Comparison of ENCODE assay signal across 2 cellular contexts in the genomic region with DNA sequence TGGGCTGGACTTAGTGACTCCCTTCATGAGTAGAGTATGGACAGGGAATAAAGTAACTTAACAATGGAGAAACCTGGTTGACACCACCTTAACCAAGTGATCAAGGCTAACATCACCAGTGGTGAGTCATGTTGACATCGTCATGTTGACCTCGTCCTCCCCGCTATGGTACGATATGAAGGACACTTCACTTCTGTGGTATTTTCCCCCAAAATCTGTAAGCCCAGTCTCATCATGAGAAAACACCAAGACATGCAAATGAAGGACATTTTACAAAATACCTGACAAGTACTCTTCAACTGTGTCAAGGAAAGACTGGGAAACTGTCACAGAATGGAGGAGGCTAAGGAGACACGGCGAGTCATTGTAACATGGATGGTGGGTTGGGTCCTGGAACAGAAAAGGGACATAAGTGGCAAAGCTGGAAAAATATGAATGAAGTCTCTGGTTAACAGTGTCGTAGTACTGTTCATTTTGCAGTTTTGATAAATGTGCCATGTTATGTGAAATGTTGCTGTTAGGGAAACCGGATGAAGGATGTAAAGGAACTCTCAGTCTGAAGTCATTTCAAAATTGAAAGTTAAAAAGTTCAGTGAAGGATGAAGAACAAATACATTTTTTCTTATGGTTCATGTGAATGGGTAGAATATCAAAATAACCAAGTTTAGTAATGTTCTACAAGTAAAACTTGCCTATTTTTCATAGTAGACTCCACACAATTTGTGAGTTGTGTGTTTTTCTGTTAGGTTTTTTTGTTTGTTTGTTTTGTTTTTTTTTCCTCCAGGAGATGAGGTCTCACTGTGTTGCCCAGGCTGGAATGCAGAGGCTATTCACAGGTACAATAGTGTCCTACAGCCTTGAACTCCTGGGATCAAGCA.
A peak's percentile ranks its signal among the peaks of the same experiment; 100 is the strongest.
TF ChIP-seq lines count a peak whose summit lies in the region.

No MANE protein-coding gene starts in this region.

TF ChIP-seq in GM12878, 131 proteins besides CTCF, POLR2A, EP300 and RAD21 (continued from another document and continues in another):
- TF ChIP-seq, protein P1, sequence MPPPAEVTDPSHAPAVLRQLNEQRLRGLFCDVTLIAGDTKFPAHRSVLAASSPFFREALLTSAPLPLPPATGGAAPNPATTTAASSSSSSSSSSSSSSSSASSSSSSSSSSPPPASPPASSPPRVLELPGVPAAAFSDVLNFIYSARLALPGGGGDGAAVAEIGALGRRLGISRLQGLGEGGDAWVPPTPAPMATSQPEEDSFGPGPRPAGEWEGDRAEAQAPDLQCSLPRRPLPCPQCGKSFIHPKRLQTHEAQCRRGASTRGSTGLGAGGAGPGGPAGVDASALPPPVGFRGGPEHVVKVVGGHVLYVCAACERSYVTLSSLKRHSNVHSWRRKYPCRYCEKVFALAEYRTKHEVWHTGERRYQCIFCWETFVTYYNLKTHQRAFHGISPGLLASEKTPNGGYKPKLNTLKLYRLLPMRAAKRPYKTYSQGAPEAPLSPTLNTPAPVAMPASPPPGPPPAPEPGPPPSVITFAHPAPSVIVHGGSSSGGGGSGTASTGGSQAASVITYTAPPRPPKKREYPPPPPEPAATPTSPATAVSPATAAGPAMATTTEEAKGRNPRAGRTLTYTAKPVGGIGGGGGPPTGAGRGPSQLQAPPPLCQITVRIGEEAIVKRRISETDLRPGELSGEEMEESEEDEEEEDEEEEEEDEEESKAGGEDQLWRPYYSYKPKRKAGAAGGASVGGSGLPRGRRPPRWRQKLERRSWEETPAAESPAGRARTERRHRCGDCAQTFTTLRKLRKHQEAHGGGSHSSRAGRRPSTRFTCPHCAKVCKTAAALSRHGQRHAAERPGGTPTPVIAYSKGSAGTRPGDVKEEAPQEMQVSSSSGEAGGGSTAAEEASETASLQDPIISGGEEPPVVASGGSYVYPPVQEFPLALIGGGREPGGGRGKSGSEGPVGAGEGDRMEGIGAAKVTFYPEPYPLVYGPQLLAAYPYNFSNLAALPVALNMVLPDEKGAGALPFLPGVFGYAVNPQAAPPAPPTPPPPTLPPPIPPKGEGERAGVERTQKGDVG (CRISPR knock-in tag; IDR thresholded peaks at IDR 0.05), result no peak
- TF ChIP-seq RBBP5 (conservative IDR thresholded peaks at IDR 0.05) (no peak), RUNX3 (IDR thresholded peaks at IDR 0.05; ENCODE audit: low read length) (peak; percentile 61), CREM (IDR thresholded peaks at IDR 0.05; ENCODE audit: low read depth) (peak; percentile 67; the same call in 1 of the 2 replicates), CBX5 (IDR thresholded peaks at IDR 0.05; ENCODE audit: low read depth) (no peak), MTA2 (IDR thresholded peaks at IDR 0.05; ENCODE audit: low read depth) (peak; percentile 37; the same call in 1 of the 2 replicates), DPF2 (IDR thresholded peaks at IDR 0.05) (peak; percentile 84; the same call in 1 of the 2 replicates), YY1 (IDR thresholded peaks at IDR 0.05; ENCODE audit: low read depth, low read length) (0 out of 2 replicates have a peak, but pooled peaks have one; percentile 9), ATF7 (IDR thresholded peaks at IDR 0.05; ENCODE audit: low read depth) (peak; percentile 74), TCF12 (IDR thresholded peaks at IDR 0.05; ENCODE audit: low read depth, low read length) (0 out of 2 replicates have a peak, but pooled peaks have one; percentile 30), ZNF24 (IDR thresholded peaks at IDR 0.05) (0 out of 2 replicates have a peak, but pooled peaks have one; percentile 44), IKZF2 (IDR thresholded peaks at IDR 0.05) (peak; percentile 88 to 90), CBX3 (IDR thresholded peaks at IDR 0.05; ENCODE audit: borderline replicate concordance, low read depth) (no peak), ZBED1 (IDR thresholded peaks at IDR 0.05; ENCODE audit: borderline replicate concordance) (peak; percentile 64), BHLHE40 (IDR thresholded peaks at IDR 0.05; ENCODE audit: borderline replicate concordance in 1 of 2, low read depth in 2 of 2, low read length in 1 of 2) (peak; percentile 17 to 61; a peak in 3 of 4 replicates), BCL11A (IDR thresholded peaks at IDR 0.05; ENCODE audit: low read depth, low read length) (peak; percentile 51; the same call in 1 of the 2 replicates), IKZF1 (conservative IDR thresholded peaks at IDR 0.05) (peak; percentile 72), CEBPB (IDR thresholded peaks at IDR 0.05; ENCODE audit: borderline replicate concordance in 1 of 2, low read depth in 2 of 2, low read length in 2 of 2) (peak in 1 of 2 experiments; percentile 39; a peak in 1 of 4 replicates), GABPA (IDR thresholded peaks at IDR 0.05; ENCODE audit: low read depth) (0 out of 2 replicates have a peak, but pooled peaks have one; percentile 46), ZSCAN29 (IDR thresholded peaks at IDR 0.05) (no peak), NR2F1 (conservative IDR thresholded peaks at IDR 0.05) (no peak), SMC3 (IDR thresholded peaks at IDR 0.05; ENCODE audit: borderline replicate concordance, low read length) (no peak), SMARCA5 (IDR thresholded peaks at IDR 0.05) (no peak), EED (IDR thresholded peaks at IDR 0.05; ENCODE audit: low read depth) (peak; percentile 90), CBFB (IDR thresholded peaks at IDR 0.05; ENCODE audit: low read depth) (0 out of 2 replicates have a peak, but pooled peaks have one; percentile 57), LARP7 (IDR thresholded peaks at IDR 0.05) (no peak), NFIC (IDR thresholded peaks at IDR 0.05; ENCODE audit: low read depth, low read length) (peak; percentile 87)
- TF ChIP-seq, protein P2, sequence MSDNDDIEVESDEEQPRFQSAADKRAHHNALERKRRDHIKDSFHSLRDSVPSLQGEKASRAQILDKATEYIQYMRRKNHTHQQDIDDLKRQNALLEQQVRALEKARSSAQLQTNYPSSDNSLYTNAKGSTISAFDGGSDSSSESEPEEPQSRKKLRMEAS (IDR thresholded peaks at IDR 0.05; ENCODE audit: low read depth, low read length), result no peak
- TF ChIP-seq, protein P3, sequence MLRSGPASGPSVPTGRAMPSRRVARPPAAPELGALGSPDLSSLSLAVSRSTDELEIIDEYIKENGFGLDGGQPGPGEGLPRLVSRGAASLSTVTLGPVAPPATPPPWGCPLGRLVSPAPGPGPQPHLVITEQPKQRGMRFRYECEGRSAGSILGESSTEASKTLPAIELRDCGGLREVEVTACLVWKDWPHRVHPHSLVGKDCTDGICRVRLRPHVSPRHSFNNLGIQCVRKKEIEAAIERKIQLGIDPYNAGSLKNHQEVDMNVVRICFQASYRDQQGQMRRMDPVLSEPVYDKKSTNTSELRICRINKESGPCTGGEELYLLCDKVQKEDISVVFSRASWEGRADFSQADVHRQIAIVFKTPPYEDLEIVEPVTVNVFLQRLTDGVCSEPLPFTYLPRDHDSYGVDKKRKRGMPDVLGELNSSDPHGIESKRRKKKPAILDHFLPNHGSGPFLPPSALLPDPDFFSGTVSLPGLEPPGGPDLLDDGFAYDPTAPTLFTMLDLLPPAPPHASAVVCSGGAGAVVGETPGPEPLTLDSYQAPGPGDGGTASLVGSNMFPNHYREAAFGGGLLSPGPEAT (IDR thresholded peaks at IDR 0.05; ENCODE audit: low read depth), result peak; percentile 64
- TF ChIP-seq, protein P4, sequence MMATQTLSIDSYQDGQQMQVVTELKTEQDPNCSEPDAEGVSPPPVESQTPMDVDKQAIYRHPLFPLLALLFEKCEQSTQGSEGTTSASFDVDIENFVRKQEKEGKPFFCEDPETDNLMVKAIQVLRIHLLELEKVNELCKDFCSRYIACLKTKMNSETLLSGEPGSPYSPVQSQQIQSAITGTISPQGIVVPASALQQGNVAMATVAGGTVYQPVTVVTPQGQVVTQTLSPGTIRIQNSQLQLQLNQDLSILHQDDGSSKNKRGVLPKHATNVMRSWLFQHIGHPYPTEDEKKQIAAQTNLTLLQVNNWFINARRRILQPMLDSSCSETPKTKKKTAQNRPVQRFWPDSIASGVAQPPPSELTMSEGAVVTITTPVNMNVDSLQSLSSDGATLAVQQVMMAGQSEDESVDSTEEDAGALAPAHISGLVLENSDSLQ (IDR thresholded peaks at IDR 0.05), result peak; percentile 70

TF ChIP-seq in GM23338, 12 proteins besides CTCF, POLR2A, EP300 and RAD21 (continued from another document):
- TF ChIP-seq, protein P5, sequence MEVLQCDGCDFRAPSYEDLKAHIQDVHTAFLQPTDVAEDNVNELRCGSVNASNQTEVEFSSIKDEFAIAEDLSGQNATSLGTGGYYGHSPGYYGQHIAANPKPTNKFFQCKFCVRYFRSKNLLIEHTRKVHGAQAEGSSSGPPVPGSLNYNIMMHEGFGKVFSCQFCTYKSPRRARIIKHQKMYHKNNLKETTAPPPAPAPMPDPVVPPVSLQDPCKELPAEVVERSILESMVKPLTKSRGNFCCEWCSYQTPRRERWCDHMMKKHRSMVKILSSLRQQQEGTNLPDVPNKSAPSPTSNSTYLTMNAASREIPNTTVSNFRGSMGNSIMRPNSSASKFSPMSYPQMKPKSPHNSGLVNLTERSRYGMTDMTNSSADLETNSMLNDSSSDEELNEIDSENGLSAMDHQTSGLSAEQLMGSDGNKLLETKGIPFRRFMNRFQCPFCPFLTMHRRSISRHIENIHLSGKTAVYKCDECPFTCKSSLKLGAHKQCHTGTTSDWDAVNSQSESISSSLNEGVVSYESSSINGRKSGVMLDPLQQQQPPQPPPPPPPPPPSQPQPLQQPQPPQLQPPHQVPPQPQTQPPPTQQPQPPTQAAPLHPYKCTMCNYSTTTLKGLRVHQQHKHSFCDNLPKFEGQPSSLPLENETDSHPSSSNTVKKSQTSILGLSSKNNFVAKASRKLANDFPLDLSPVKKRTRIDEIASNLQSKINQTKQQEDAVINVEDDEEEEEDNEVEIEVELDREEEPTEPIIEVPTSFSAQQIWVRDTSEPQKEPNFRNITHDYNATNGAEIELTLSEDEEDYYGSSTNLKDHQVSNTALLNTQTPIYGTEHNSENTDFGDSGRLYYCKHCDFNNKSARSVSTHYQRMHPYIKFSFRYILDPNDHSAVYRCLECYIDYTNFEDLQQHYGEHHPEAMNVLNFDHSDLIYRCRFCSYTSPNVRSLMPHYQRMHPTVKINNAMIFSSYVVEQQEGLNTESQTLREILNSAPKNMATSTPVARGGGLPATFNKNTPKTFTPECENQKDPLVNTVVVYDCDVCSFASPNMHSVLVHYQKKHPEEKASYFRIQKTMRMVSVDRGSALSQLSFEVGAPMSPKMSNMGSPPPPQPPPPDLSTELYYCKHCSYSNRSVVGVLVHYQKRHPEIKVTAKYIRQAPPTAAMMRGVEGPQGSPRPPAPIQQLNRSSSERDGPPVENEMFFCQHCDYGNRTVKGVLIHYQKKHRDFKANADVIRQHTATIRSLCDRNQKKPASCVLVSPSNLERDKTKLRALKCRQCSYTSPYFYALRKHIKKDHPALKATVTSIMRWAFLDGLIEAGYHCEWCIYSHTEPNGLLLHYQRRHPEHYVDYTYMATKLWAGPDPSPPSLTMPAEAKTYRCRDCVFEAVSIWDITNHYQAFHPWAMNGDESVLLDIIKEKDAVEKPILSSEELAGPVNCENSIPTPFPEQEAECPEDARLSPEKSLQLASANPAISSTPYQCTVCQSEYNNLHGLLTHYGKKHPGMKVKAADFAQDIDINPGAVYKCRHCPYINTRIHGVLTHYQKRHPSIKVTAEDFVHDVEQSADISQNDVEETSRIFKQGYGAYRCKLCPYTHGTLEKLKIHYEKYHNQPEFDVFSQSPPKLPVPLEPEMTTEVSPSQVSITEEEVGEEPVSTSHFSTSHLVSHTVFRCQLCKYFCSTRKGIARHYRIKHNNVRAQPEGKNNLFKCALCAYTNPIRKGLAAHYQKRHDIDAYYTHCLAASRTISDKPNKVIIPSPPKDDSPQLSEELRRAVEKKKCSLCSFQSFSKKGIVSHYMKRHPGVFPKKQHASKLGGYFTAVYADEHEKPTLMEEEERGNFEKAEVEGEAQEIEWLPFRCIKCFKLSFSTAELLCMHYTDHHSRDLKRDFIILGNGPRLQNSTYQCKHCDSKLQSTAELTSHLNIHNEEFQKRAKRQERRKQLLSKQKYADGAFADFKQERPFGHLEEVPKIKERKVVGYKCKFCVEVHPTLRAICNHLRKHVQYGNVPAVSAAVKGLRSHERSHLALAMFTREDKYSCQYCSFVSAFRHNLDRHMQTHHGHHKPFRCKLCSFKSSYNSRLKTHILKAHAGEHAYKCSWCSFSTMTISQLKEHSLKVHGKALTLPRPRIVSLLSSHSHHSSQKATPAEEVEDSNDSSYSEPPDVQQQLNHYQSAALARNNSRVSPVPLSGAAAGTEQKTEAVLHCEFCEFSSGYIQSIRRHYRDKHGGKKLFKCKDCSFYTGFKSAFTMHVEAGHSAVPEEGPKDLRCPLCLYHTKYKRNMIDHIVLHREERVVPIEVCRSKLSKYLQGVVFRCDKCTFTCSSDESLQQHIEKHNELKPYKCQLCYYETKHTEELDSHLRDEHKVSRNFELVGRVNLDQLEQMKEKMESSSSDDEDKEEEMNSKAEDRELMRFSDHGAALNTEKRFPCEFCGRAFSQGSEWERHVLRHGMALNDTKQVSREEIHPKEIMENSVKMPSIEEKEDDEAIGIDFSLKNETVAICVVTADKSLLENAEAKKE (CRISPR knock-in tag; IDR thresholded peaks at IDR 0.05), result no peak
- TF ChIP-seq EZH2phosphoT487 (IDR thresholded peaks at IDR 0.05; ENCODE audit: unreplicated experiment) (no peak), CREB1 (CRISPR knock-in tag; IDR thresholded peaks at IDR 0.05; ENCODE audit: low read depth) (no peak), STAT1 (IDR thresholded peaks at IDR 0.05; ENCODE audit: unreplicated experiment) (no peak)
